In the genomic region with DNA sequence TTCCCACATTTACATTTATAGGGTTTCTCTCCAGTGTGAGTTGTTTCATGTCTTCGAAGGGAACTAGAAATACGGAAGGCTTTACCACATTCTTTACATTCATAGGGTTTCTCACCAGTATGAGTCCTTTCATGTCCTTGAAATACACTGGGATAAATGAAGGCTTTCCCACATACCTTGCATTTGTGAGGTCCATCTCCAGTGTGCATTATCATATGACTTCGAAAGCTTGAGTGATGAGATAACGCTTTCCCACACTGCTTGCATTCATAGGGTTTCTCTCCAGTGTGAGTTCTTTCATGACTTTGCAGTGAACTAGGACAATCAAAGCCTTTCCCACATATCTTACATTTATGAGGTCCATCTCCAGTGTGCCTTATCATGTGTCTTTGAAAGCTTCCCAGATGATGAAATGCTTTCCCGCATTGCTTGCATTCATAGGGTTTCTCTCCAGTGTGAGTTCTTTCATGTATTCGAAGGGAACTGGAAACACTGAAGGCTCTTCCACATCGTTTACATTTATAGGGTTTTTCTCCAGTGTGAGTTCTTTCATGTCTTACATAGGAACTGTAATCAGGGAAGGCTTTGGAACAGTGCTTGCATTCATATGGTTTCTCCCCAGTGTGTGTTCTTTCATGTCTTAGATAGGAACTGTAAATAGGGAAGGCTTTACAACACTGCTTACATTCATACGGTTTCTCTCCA, we compare ENCODE assay signal across 1 cellular context.
TF ChIP-seq lines count a peak whose summit lies in the region.

No MANE protein-coding gene starts in this region.

TF ChIP-seq in HepG2, 621 proteins besides CTCF, POLR2A, EP300 and RAD21:
- TF ChIP-seq ZNF816 (CRISPR knock-in tag; IDR thresholded peaks at IDR 0.05; ENCODE audit: borderline replicate concordance) (no peak), ZNF274 (CRISPR knock-in tag; IDR thresholded peaks at IDR 0.05) (peak; percentile 16; the same call in 1 of the 2 replicates)
